8 cellular contexts compared by ENCODE assay signal in the genomic region with DNA sequence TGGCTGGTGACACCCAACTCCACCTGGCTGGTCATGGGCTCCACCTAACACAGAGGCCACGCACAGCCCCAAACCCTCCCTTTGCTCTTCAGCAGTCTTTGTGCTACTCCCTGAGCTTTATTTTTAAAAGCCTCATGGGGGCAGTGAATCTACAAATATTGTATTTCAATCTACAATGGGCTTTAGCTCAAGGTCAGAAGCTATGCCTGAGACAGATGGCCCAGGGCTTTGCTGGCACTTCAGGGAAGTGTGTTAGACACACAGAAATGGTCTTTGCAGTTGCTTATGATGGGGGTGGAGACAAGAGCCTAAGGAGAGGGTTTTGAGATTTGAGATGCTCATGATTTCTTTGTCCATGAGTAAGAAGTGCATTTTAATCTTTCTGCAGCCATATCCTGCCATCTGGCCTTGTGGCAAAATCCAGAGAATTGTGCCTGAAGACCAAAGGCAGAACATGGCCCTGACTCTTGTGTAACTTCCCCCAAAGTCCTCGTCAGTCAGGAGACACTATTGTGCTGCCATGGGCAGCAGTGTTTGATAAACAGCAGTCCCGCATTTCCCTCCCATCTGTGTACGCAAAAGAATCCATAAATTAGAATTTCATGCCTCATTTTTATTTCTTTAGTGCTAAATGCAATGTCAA.
DNase-seq lines count a peak whose midpoint lies in the region; ATAC-seq and TF ChIP-seq lines count a peak whose summit lies in the region.

No MANE protein-coding gene starts in this region.

- H3K4me1 ChIP-seq in DND-41 (ENCODE audit: insufficient read depth, low read length) (no peaks in the 10 kb centered on the region), gastrocnemius medialis (peaks cover 12 to 15% of the 10 kb centered on the region in 2 donors), Peyer's patch (no peaks in the 10 kb centered on the region)

- no peaks in the 10 kb centered on the region for H3K36me3 Mint-ChIP-seq in central memory CD8-positive, alpha-beta T cell (ENCODE audit: insufficient read depth)

- H3K4me3 Mint-ChIP-seq in central memory CD8-positive, alpha-beta T cell = no peak overlapping the region

- no peaks in the 10 kb centered on the region for H4K20me1 ChIP-seq in DND-41 (ENCODE audit: insufficient read depth, low read length)
- H4K20me1 ChIP-seq in neural cell (ENCODE audit: insufficient read depth) = no peaks in the 10 kb centered on the region

- H2AFZ ChIP-seq in DND-41 (ENCODE audit: low read depth, low read length) (no peak overlapping the region), neural cell (ENCODE audit: low read depth, low read length) (no peak overlapping the region)

- no peak overlapping the region for H3K27ac ChIP-seq in DND-41 (ENCODE audit: low read length)
- no peak overlapping the region for H3K27ac ChIP-seq in neural cell (ENCODE audit: low read length)
- H3K27ac ChIP-seq in gastrocnemius medialis = no peak overlapping the region
- no peak overlapping the region for H3K27ac ChIP-seq in Peyer's patch

- CTCF ChIA-PET in HEK293T (lab: Yijun Ruan, JAX) = interaction anchor here (0.6 kb wide), 1 partner anchor 510 kb away, joined by 3 read pairs; no protein-coding TSS in a partner anchor

- no peaks in the 10 kb centered on the region for H3K36me3 ChIP-seq in DND-41 (ENCODE audit: insufficient read depth, low read length)
- H3K36me3 ChIP-seq in neural cell (ENCODE audit: insufficient read depth, low read length) = no peaks in the 10 kb centered on the region
- no peaks in the 10 kb centered on the region for H3K36me3 ChIP-seq in gastrocnemius medialis
- no peaks in the 10 kb centered on the region for H3K36me3 ChIP-seq in Peyer's patch

- no peaks in the 10 kb centered on the region for H3K4me1 Mint-ChIP-seq in central memory CD8-positive, alpha-beta T cell

- POLR2A ChIA-PET in HEK293T (lab: Yijun Ruan, JAX) = no interaction called here

- peak; percentile 23 for TF ChIP-seq RAD21 in neural cell (conservative IDR thresholded peaks at IDR 0.05)

- H3K9ac ChIP-seq in DND-41 (ENCODE audit: low read depth, low read length) (no peak overlapping the region), neural cell (ENCODE audit: low read length) (no peak overlapping the region)

- peak overlapping the region; percentile 47 for H3K27ac Mint-ChIP-seq in central memory CD8-positive, alpha-beta T cell (ENCODE audit: low read depth)

- TF ChIP-seq EP300 in neural cell (conservative IDR thresholded peaks at IDR 0.05; ENCODE audit: poor library complexity, severe bottlenecking) = no peak

- no peak for TF ChIP-seq POLR2A in gastrocnemius medialis (IDR thresholded peaks at IDR 0.05)
- TF ChIP-seq POLR2A in Peyer's patch (IDR thresholded peaks at IDR 0.05) = no peak

- no peak overlapping the region for H3K4me2 ChIP-seq in DND-41 (ENCODE audit: insufficient read depth, low read length)
- no peak overlapping the region for H3K4me2 ChIP-seq in neural cell (ENCODE audit: low read length)

- in situ Hi-C loops in gastrocnemius medialis (cut with MboI; ENCODE audit: low sequenced_read_pairs in 4 of 4) = no loop called here

- H3K27me3 Mint-ChIP-seq in central memory CD8-positive, alpha-beta T cell = peaks cover 18% of the 10 kb centered on the region

- H3K4me3 ChIP-seq in DND-41 (ENCODE audit: low read depth in 1 of 2, low read length in 2 of 2) (no peak overlapping the region), neural cell (ENCODE audit: low read length) (no peak overlapping the region), gastrocnemius medialis (no peak overlapping the region), Peyer's patch (no peak overlapping the region)

- intact Hi-C loops in gastrocnemius medialis (cut with DNase I; ENCODE audit: low total_unique reads) = no loop called here

- no peaks in the 10 kb centered on the region for H3F3A ChIP-seq in neural cell (ENCODE audit: insufficient read depth, low read length, poor library complexity, severe bottlenecking)

- no peak for ATAC-seq in DND-41 (ENCODE audit: insufficient read depth, low read depth)
- ATAC-seq in central memory CD8-positive, alpha-beta T cell (replicated peaks; ENCODE audit: extremely low read depth, poor library complexity, severe bottlenecking) = no peak
- no peak for ATAC-seq in gastrocnemius medialis
- ATAC-seq in GM19035 (IDR thresholded peaks at IDR 0.05; ENCODE audit: unreplicated experiment) = no peak

- DNase-seq in DND-41 = no peak
- peak; percentile 66 for DNase-seq in NCI-H2196 treated with DMSO at 0.1 percent for 48 hours (lab: John Stamatoyannopoulos, UW; ENCODE audit: unreplicated experiment)
- no peak for DNase-seq in central memory CD8-positive, alpha-beta T cell (ENCODE audit: low spot score in 2 of 2)
- DNase-seq in gastrocnemius medialis = no peak
- DNase-seq in Peyer's patch = no peak
- DNase-seq in HEK293T (ENCODE audit: extremely low spot score) = no peak

- TF ChIP-seq CTCF in DND-41 (IDR thresholded peaks at IDR 0.05; ENCODE audit: borderline replicate concordance, extremely low read depth, low read length, poor library complexity, severe bottlenecking) = peak; percentile 12
- no peak for TF ChIP-seq CTCF in neural cell (IDR thresholded peaks at IDR 0.05; ENCODE audit: poor library complexity, severe bottlenecking)
- TF ChIP-seq CTCF in gastrocnemius medialis (IDR thresholded peaks at IDR 0.05 in 4 of 5, conservative IDR thresholded peaks at IDR 0.05 in 1 of 5) = no peak
- TF ChIP-seq CTCF in Peyer's patch (IDR thresholded peaks at IDR 0.05) = peak in 1 of 6 experiments; percentile 22

- H3K9me3 ChIP-seq in DND-41 (ENCODE audit: insufficient read depth, low read length, severe bottlenecking) (no peaks in the 10 kb centered on the region), neural cell (ENCODE audit: low read length) (no peaks in the 10 kb centered on the region), gastrocnemius medialis (no peaks in the 10 kb centered on the region), Peyer's patch (no peaks in the 10 kb centered on the region)

- H3K27me3 ChIP-seq in DND-41 (ENCODE audit: insufficient read depth, low read length, poor library complexity) (no peaks in the 10 kb centered on the region), neural cell (ENCODE audit: insufficient read depth, low read depth, low read length) (no peaks in the 10 kb centered on the region), gastrocnemius medialis (no peaks in the 10 kb centered on the region), Peyer's patch (no peaks in the 10 kb centered on the region)

- no peaks in the 10 kb centered on the region for H3K9me3 Mint-ChIP-seq in central memory CD8-positive, alpha-beta T cell

- no peaks in the 10 kb centered on the region for H3K9me2 ChIP-seq in neural cell (ENCODE audit: insufficient read depth, low read length)

- H3K79me2 ChIP-seq in DND-41 (ENCODE audit: insufficient read depth, low read length) = no peaks in the 10 kb centered on the region
- H3K79me2 ChIP-seq in neural cell (replicated peaks; ENCODE audit: insufficient read depth, low read length) = no peaks in the 10 kb centered on the region

TF ChIP-seq in neural cell, 6 proteins besides CTCF, POLR2A, EP300 and RAD21 (continues in another document):
- TF ChIP-seq, protein P1, sequence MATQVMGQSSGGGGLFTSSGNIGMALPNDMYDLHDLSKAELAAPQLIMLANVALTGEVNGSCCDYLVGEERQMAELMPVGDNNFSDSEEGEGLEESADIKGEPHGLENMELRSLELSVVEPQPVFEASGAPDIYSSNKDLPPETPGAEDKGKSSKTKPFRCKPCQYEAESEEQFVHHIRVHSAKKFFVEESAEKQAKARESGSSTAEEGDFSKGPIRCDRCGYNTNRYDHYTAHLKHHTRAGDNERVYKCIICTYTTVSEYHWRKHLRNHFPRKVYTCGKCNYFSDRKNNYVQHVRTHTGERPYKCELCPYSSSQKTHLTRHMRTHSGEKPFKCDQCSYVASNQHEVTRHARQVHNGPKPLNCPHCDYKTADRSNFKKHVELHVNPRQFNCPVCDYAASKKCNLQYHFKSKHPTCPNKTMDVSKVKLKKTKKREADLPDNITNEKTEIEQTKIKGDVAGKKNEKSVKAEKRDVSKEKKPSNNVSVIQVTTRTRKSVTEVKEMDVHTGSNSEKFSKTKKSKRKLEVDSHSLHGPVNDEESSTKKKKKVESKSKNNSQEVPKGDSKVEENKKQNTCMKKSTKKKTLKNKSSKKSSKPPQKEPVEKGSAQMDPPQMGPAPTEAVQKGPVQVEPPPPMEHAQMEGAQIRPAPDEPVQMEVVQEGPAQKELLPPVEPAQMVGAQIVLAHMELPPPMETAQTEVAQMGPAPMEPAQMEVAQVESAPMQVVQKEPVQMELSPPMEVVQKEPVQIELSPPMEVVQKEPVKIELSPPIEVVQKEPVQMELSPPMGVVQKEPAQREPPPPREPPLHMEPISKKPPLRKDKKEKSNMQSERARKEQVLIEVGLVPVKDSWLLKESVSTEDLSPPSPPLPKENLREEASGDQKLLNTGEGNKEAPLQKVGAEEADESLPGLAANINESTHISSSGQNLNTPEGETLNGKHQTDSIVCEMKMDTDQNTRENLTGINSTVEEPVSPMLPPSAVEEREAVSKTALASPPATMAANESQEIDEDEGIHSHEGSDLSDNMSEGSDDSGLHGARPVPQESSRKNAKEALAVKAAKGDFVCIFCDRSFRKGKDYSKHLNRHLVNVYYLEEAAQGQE (IDR thresholded peaks at IDR 0.05; ENCODE audit: borderline replicate concordance) = no peak

TF ChIP-seq in HEK293T, 16 proteins besides CTCF, POLR2A, EP300 and RAD21:
- TF ChIP-seq BHLHE40 (IDR thresholded peaks at IDR 0.05; ENCODE audit: borderline replicate concordance) (no peak), L3MBTL2 (conservative IDR thresholded peaks at IDR 0.05) (no peak), LEF1 (IDR thresholded peaks at IDR 0.05; ENCODE audit: borderline replicate concordance) (no peak)
